In genomic region chr12:11601647-11602046, GRCh38 we compare ENCODE assay signal across 19 cellular contexts.
"Had no signal": no experiment of that assay in that cellular context is flagged by ENCODE, and none has a peak within 500 bp of the region (broad histone marks: within the 10 kb centered on the region; RNA-seq: fewer than 3 reads in every experiment).

No MANE protein-coding gene starts in this region.

- FAIRE-seq: bronchial epithelial cell, kidney had no signal

- H3K4me1 ChIP-seq: gastrocnemius medialis, prostate gland, right atrium auricular region had no signal

- DNase-seq: activated CD4-positive, CD25-positive, alpha-beta regulatory T cell treated with anti-CD3 and anti-CD28 coated beads, Interleukin-2, amount 50 U/mL, for 72 hours; activated CD8-positive, alpha-beta T cell treated with anti-CD3 and anti-CD28 coated beads for 36 hours; activated effector memory CD4-positive, alpha-beta T cell treated with anti-CD3 and anti-CD28 coated beads, Interleukin-2, amount 50 U/mL, for 16 hours; activated T-cell treated with anti-CD3 and anti-CD28 coated beads, Interleukin-2, amount 50 U/mL, for 24 hours; effector CD4-positive, alpha-beta T cell; gastrocnemius medialis; heart left ventricle; kidney; midbrain; stimulated activated CD4-positive, alpha-beta T cell treated with anti-CD3 and anti-CD28 coated beads, Interleukin-2, amount 100 ng/mL, for 24 hours; T-helper 17 cell; trophoblast cell had no signal

- ATAC-seq: activated CD8-positive, alpha-beta T cell treated with anti-CD3 and anti-CD28 coated beads for 36 hours; esophagus mucosa; gastrocnemius medialis; left lobe of liver; T-helper 17 cell had no signal

- H3K27me3 ChIP-seq: gastrocnemius medialis, heart left ventricle, right atrium auricular region had no signal

- H3K4me3 ChIP-seq: gastrocnemius medialis, heart left ventricle, lung, prostate gland, right atrium auricular region had no signal

- H3K9me3 ChIP-seq: gastrocnemius medialis, heart left ventricle, prostate gland, right atrium auricular region had no signal

- H3K27ac ChIP-seq: gastrocnemius medialis, heart left ventricle, prostate gland, right atrium auricular region, VCaP had no signal

- H3K36me3 ChIP-seq: gastrocnemius medialis, heart left ventricle, prostate gland, right atrium auricular region had no signal
